Comparison of ENCODE assay signal across 22 cellular contexts in the genomic region with DNA sequence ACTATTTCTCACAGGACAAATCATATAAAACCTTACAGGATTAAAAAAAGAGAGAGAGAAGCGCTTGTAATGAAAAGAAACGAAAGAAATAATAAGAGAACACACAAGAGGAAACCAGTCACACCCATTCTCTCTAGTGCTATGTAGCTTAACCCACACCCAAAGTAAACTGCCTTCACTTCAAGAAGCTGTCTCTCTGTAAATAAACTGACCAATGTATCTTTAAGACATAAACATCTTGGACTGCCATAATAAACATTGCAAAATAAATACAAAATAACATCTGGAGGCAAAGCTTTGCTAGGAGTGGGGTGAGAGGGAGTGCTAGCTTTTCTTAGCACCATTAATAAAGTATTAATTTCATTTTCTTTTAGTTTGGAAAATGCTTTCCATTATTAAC.
DNase-seq lines count a peak whose midpoint lies in the region; ATAC-seq and TF ChIP-seq lines count a peak whose summit lies in the region.
"Had no signal": no experiment of that assay in that cellular context is flagged by ENCODE, and none has a peak within 500 bp of the region (broad histone marks: within the 10 kb centered on the region; RNA-seq: fewer than 3 reads in every experiment).

No MANE protein-coding gene starts in this region.

- no peak overlapping the region for H4K8ac ChIP-seq in mesenchymal stem cell (ENCODE audit: low read length)

- H3K4me2 ChIP-seq in PC-9 (no peak overlapping the region), mesenchymal stem cell (ENCODE audit: low read length, poor library complexity, severe bottlenecking) (no peak overlapping the region)

- H3K4me3 ChIP-seq in PC-9 (no peak overlapping the region), mesenchymal stem cell (ENCODE audit: insufficient read depth in 1 of 2, low read depth in 1 of 2, low read length in 2 of 2) (no peak overlapping the region), upper lobe of right lung (no peak overlapping the region), dorsolateral prefrontal cortex (no peak overlapping the region)
- no peak overlapping the region for H3K4me3 ChIP-seq in effector memory CD4-positive, alpha-beta T cell (ENCODE audit: insufficient read depth, low read depth, low read length, poor library complexity, severe bottlenecking)
- H3K4me3 ChIP-seq: BLaER1 treated with 17β-estradiol and CSF1 and Interleukin-3, amounts not matched to agents 10 nM and 100 nM had no signal

- H3K9me2 ChIP-seq in PC-9 (ENCODE audit: insufficient read depth), result peaks cover 8% of the 10 kb centered on the region; the same call in 1 of the 2 replicates

- DNase-seq in H4 (ENCODE audit: low spot score) (peak; percentile 45), PC-9 (no peak), mesenchymal stem cell (peak; percentile 71), upper lobe of right lung (no peak), putamen (ENCODE audit: low spot score) (no peak), dorsolateral prefrontal cortex (no peak)
- DNase-seq in effector memory CD4-positive, alpha-beta T cell, result no peak
- DNase-seq: CD4-positive, alpha-beta memory T cell; COR-L47; H9; HFFc6; KBM-7; NCI-H1048; NCI-H1417; NCI-H1694; NCI-H2029 treated with DMSO at 0.1 percent for 48 hours; NCI-H446 treated with DMSO at 0.1 percent for 48 hours; NCI-H526; SHP77 had no signal

- no peaks in the 10 kb centered on the region for H4K20me1 ChIP-seq in PC-9 (ENCODE audit: insufficient read depth)
- H4K20me1 ChIP-seq: BLaER1 treated with 17β-estradiol and CSF1 and Interleukin-3, amounts not matched to agents 10 nM and 100 nM had no signal

- no peak overlapping the region for H3K4ac ChIP-seq in mesenchymal stem cell (ENCODE audit: low read depth in 1 of 2, low read length in 2 of 2)

- H2AFZ ChIP-seq in PC-9 (peak overlapping the region; percentile 11; the same call in 1 of the 2 replicates), mesenchymal stem cell (ENCODE audit: low read depth, low read length) (no peak overlapping the region)

- H3K4me1 ChIP-seq in PC-9 (replicated peaks; ENCODE audit: insufficient read depth) (no peaks in the 10 kb centered on the region), mesenchymal stem cell (ENCODE audit: control insufficient read depth, insufficient read depth, low read depth, low read length) (peaks cover 2% of the 10 kb centered on the region), upper lobe of right lung (no peaks in the 10 kb centered on the region)
- no peaks in the 10 kb centered on the region for H3K4me1 ChIP-seq in effector memory CD4-positive, alpha-beta T cell (ENCODE audit: control insufficient read depth, insufficient read depth, low read length, poor library complexity, severe bottlenecking)

- no peaks in the 10 kb centered on the region for H3F3A ChIP-seq in PC-9 (ENCODE audit: insufficient read depth, low read depth)

- H2BK12ac ChIP-seq in mesenchymal stem cell (ENCODE audit: low read length in 2 of 2), result no peak overlapping the region

- no peak overlapping the region for H3K23ac ChIP-seq in mesenchymal stem cell (ENCODE audit: low read length in 2 of 2)

- no peak overlapping the region for H2BK15ac ChIP-seq in mesenchymal stem cell (ENCODE audit: low read depth, poor library complexity, severe bottlenecking)

- no peaks in the 10 kb centered on the region for H3K79me1 ChIP-seq in mesenchymal stem cell (replicated peaks; ENCODE audit: low read length, poor library complexity, severe bottlenecking)

- BruUV-seq in PC-9 (replicated peaks; lab: Mats Ljungman, UMichigan), result no TSS peak

- intact Hi-C loops in PC-9 (cut with micrococcal nuclease; ENCODE audit: unreplicated experiment), result no loop called here
- intact Hi-C loops in upper lobe of right lung (cut with DNase I), result no loop called here
- intact Hi-C loops in dorsolateral prefrontal cortex (cut with DNase I), result no loop called here

- no peaks in the 10 kb centered on the region for H3K9me3 ChIP-seq in PC-9 (ENCODE audit: insufficient read depth, low read depth)
- no peaks in the 10 kb centered on the region for H3K9me3 ChIP-seq in mesenchymal stem cell (ENCODE audit: control insufficient read depth, low read length)
- no peaks in the 10 kb centered on the region for H3K9me3 ChIP-seq in upper lobe of right lung
- no peaks in the 10 kb centered on the region for H3K9me3 ChIP-seq in effector memory CD4-positive, alpha-beta T cell (ENCODE audit: control insufficient read depth, low read length)
- H3K9me3 ChIP-seq: BLaER1 treated with 17β-estradiol and CSF1 and Interleukin-3, amounts not matched to agents 10 nM and 100 nM had no signal

- ATAC-seq in upper lobe of right lung, result no peak
- ATAC-seq: Panc1 had no signal

- no peaks in the 10 kb centered on the region for H3K79me2 ChIP-seq in PC-9 (ENCODE audit: low read depth)

- H3K27ac ChIP-seq in PC-9, result no peak overlapping the region
- H3K27ac ChIP-seq in mesenchymal stem cell (ENCODE audit: low read length, poor library complexity, severe bottlenecking), result no peak overlapping the region
- H3K27ac ChIP-seq in upper lobe of right lung, result peak overlapping the region; percentile 5
- H3K27ac ChIP-seq in effector memory CD4-positive, alpha-beta T cell (ENCODE audit: insufficient read depth, low read length, poor library complexity, severe bottlenecking), result no peak overlapping the region
- no peak overlapping the region for H3K27ac ChIP-seq in dorsolateral prefrontal cortex
- H3K27ac ChIP-seq: RWPE1 had no signal

- no peak overlapping the region for H3K14ac ChIP-seq in mesenchymal stem cell (ENCODE audit: low read length in 2 of 2)

- H4K91ac ChIP-seq in mesenchymal stem cell (ENCODE audit: low read length), result no peak overlapping the region

- no peak overlapping the region for H3K9ac ChIP-seq in mesenchymal stem cell (ENCODE audit: low read length)
- H3K9ac ChIP-seq: BLaER1 treated with 17β-estradiol and CSF1 and Interleukin-3, amounts not matched to agents 10 nM and 100 nM had no signal

- TF ChIP-seq CTCF in PC-9 (conservative IDR thresholded peaks at IDR 0.05), result no peak
- no peak for TF ChIP-seq CTCF in upper lobe of right lung (IDR thresholded peaks at IDR 0.05)
- TF ChIP-seq CTCF in dorsolateral prefrontal cortex (IDR thresholded peaks at IDR 0.05 in 54 of 56, conservative IDR thresholded peaks at IDR 0.05 in 2 of 56; ENCODE audit: low read depth in 1 of 56, partially characterized antibody in 56 of 56), result no peak

- H2BK120ac ChIP-seq in mesenchymal stem cell (ENCODE audit: low read depth, low read length), result no peak overlapping the region

- WGBS in mesenchymal stem cell, result 0% methylated on average over 1 of the region's 2 CpGs

- CTCF ChIA-PET in PC-9 (lab: Charles Lee), result no interaction called here

- H3K27me3 ChIP-seq in PC-9 (ENCODE audit: insufficient read depth, low read depth) (no peaks in the 10 kb centered on the region), mesenchymal stem cell (ENCODE audit: control insufficient read depth in 1 of 2, insufficient read depth in 1 of 2, low read length in 2 of 2) (no peaks in the 10 kb centered on the region), upper lobe of right lung (no peaks in the 10 kb centered on the region), dorsolateral prefrontal cortex (peaks cover 0 to 7% (median 0%) of the 10 kb centered on the region in 45 donors)
- no peaks in the 10 kb centered on the region for H3K27me3 ChIP-seq in effector memory CD4-positive, alpha-beta T cell (replicated peaks; ENCODE audit: control insufficient read depth, insufficient read depth, low read length, poor library complexity, severe bottlenecking)
- H3K27me3 ChIP-seq: BLaER1 treated with 17β-estradiol and CSF1 and Interleukin-3, amounts not matched to agents 10 nM and 100 nM had no signal

- POLR2A ChIA-PET in PC-9 (lab: Charles Lee; ENCODE audit: unreplicated experiment), result no interaction called here

- no peak overlapping the region for H2BK5ac ChIP-seq in mesenchymal stem cell (ENCODE audit: low read depth, low read length, poor library complexity, severe bottlenecking)

- H3K36me3 ChIP-seq in PC-9 (ENCODE audit: low read depth) (no peaks in the 10 kb centered on the region), mesenchymal stem cell (ENCODE audit: control insufficient read depth in 1 of 2, insufficient read depth in 2 of 2, low read depth in 1 of 2, low read length in 2 of 2) (no peaks in the 10 kb centered on the region), upper lobe of right lung (no peaks in the 10 kb centered on the region)
- H3K36me3 ChIP-seq in effector memory CD4-positive, alpha-beta T cell (ENCODE audit: control insufficient read depth, insufficient read depth, low read length), result no peaks in the 10 kb centered on the region
- H3K36me3 ChIP-seq: BLaER1 treated with 17β-estradiol and CSF1 and Interleukin-3, amounts not matched to agents 10 nM and 100 nM had no signal

- H3K18ac ChIP-seq in mesenchymal stem cell (ENCODE audit: low read depth in 1 of 2, low read length in 2 of 2), result no peak overlapping the region

- no peak overlapping the region for H2AK5ac ChIP-seq in mesenchymal stem cell (ENCODE audit: low read length, severe bottlenecking)

Comparison
In these comparisons a context has a peak if more than half of its experiments do, and no peak if none do; other contexts are left out.
1. DNase-seq: peak in H4 (single experiment) and mesenchymal stem cell (single experiment); none in PC-9 (0 of 2), upper lobe of right lung (single experiment), effector memory CD4-positive, alpha-beta T cell (0 of 3), putamen (single experiment) and dorsolateral prefrontal cortex (0 of 10).